In the genomic region with DNA sequence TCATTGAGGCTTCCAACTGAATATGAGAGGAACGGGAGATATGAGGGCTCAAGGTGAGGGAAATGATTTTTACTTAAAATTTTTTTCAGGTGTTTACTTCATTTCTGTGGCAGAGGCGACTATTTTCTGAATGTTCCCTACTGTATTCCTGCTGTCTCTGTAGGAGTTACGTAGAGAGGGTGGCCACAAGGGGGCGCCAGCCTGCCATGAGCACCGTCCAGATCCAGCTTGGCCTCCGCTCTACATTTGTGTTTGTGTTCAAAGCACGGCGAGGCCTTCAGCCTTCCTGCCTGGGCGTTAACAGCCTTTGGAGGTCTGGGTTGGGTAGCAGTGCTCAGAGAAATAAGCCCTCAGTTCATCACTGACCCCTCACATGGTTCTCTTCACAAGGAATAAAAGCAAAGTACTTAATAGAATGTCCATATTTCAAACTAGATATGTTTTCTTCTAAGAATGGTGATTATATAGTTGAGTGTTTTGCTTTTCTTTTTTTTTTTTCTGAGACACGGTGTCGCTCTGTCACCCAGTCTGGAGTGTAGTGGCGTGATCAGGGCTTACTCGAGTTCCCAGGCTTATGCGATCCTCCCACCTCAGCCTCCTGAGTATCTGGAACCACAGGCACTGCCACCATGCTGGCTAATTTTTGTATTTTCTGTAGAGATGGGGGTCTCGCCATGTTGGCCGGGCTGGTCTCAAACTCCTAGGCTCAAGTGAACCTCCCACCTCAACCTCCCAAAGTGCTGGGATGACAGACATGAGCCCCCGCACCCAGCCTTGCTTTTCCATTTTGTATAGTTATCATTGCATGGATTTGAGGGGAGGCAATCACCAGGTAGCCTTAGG, we compare ENCODE assay signal across 1 cellular context.
TF ChIP-seq lines count a peak whose summit lies in the region.

No MANE protein-coding gene starts in this region.

TF ChIP-seq in K562, 482 proteins besides CTCF, POLR2A, EP300 and RAD21:
- TF ChIP-seq, protein P1, sequence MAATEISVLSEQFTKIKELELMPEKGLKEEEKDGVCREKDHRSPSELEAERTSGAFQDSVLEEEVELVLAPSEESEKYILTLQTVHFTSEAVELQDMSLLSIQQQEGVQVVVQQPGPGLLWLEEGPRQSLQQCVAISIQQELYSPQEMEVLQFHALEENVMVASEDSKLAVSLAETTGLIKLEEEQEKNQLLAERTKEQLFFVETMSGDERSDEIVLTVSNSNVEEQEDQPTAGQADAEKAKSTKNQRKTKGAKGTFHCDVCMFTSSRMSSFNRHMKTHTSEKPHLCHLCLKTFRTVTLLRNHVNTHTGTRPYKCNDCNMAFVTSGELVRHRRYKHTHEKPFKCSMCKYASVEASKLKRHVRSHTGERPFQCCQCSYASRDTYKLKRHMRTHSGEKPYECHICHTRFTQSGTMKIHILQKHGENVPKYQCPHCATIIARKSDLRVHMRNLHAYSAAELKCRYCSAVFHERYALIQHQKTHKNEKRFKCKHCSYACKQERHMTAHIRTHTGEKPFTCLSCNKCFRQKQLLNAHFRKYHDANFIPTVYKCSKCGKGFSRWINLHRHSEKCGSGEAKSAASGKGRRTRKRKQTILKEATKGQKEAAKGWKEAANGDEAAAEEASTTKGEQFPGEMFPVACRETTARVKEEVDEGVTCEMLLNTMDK (IDR thresholded peaks at IDR 0.05; ENCODE audit: borderline replicate concordance, insufficient read depth, low read depth, low read length, poor library complexity, severe bottlenecking), result peak; percentile 82
- TF ChIP-seq SMC3 (conservative IDR thresholded peaks at IDR 0.05; ENCODE audit: insufficient read depth, low read depth, low read length) (peak; percentile 64), EHMT2 (IDR thresholded peaks at IDR 0.05) (no peak), TEAD4 (IDR thresholded peaks at IDR 0.05; ENCODE audit: low read length) (0 out of 2 replicates have a peak, but pooled peaks have one; percentile 9), TEAD4 (CRISPR knock-in tag; IDR thresholded peaks at IDR 0.05; ENCODE audit: borderline replicate concordance) (no peak), NFYB (IDR thresholded peaks at IDR 0.05; ENCODE audit: extremely low read depth, insufficient read length) (no peak), MYC (IDR thresholded peaks at IDR 0.05; ENCODE audit: low read depth, low read length) (0 out of 2 replicates have a peak, but pooled peaks have one; percentile 24), MYC (CRISPR knock-in tag; IDR thresholded peaks at IDR 0.05; ENCODE audit: borderline replicate concordance, low read depth) (no peak), CREM (IDR thresholded peaks at IDR 0.05; ENCODE audit: low read depth) (0 out of 2 replicates have a peak, but pooled peaks have one; percentile 32)
- TF ChIP-seq, protein P2, sequence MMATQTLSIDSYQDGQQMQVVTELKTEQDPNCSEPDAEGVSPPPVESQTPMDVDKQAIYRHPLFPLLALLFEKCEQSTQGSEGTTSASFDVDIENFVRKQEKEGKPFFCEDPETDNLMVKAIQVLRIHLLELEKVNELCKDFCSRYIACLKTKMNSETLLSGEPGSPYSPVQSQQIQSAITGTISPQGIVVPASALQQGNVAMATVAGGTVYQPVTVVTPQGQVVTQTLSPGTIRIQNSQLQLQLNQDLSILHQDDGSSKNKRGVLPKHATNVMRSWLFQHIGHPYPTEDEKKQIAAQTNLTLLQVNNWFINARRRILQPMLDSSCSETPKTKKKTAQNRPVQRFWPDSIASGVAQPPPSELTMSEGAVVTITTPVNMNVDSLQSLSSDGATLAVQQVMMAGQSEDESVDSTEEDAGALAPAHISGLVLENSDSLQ (IDR thresholded peaks at IDR 0.05), result no peak
- TF ChIP-seq, protein P3, sequence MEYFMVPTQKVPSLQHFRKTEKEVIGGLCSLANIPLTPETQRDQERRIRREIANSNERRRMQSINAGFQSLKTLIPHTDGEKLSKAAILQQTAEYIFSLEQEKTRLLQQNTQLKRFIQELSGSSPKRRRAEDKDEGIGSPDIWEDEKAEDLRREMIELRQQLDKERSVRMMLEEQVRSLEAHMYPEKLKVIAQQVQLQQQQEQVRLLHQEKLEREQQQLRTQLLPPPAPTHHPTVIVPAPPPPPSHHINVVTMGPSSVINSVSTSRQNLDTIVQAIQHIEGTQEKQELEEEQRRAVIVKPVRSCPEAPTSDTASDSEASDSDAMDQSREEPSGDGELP (CRISPR knock-in tag; IDR thresholded peaks at IDR 0.05; ENCODE audit: borderline replicate concordance), result peak; percentile 21; the same call in 1 of the 2 replicates
